Comparison of ENCODE assay signal across 2 cellular contexts in the genomic region with DNA sequence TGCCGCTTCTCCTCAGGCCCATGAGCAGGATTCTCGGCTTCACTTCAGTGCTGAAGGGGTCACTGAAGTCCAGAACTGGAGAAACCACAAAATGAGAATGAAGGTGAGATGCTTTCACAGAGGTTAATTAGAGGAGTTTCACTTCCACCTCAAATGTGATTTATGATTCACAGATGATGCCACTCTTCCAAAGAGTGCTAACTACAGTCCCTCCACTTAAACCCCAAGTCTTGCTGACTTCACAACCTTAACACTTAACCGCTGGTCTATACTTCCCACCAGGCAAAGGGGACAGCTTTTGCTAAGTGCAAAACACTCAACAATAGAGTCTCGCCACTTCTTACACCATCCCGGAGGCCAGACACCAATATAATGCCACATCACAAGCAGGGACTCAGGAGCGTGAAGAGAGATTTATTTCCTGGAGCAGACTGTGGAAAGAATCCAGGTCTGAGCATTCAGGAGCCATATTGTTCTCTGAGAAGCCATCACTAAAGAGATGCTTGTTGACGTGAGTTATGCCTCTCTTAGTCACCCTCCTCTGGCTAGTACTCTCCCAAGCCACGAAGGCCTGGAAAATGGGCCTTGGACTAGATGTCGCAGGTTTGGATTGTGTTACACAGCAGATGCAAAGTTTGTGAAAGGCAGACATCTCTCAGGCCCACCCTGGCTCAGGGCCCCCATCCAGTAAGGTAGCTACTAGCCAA.
TF ChIP-seq lines count a peak whose summit lies in the region.

No MANE protein-coding gene starts in this region.

TF ChIP-seq in H1, 55 proteins besides CTCF, POLR2A, EP300 and RAD21:
- TF ChIP-seq CTBP2 (IDR thresholded peaks at IDR 0.05; ENCODE audit: borderline replicate concordance, insufficient read depth, insufficient read length, low read length), result no peak
- TF ChIP-seq SP1 (IDR thresholded peaks at IDR 0.05; ENCODE audit: low read depth, low read length), result no peak
- TF ChIP-seq BACH1 (IDR thresholded peaks at IDR 0.05; ENCODE audit: low read length), result no peak
- TF ChIP-seq, protein P1, sequence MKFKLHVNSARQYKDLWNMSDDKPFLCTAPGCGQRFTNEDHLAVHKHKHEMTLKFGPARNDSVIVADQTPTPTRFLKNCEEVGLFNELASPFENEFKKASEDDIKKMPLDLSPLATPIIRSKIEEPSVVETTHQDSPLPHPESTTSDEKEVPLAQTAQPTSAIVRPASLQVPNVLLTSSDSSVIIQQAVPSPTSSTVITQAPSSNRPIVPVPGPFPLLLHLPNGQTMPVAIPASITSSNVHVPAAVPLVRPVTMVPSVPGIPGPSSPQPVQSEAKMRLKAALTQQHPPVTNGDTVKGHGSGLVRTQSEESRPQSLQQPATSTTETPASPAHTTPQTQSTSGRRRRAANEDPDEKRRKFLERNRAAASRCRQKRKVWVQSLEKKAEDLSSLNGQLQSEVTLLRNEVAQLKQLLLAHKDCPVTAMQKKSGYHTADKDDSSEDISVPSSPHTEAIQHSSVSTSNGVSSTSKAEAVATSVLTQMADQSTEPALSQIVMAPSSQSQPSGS (IDR thresholded peaks at IDR 0.05; ENCODE audit: low read length), result no peak
- no peak for TF ChIP-seq SIN3A (conservative IDR thresholded peaks at IDR 0.05 in 1 of 2, IDR thresholded peaks at IDR 0.05 in 1 of 2; ENCODE audit: low read depth in 1 of 2, low read length in 2 of 2)
- TF ChIP-seq BCL11A (IDR thresholded peaks at IDR 0.05; ENCODE audit: low read depth in 2 of 2, low read length in 2 of 2), result no peak
- TF ChIP-seq NANOG (IDR thresholded peaks at IDR 0.05; ENCODE audit: insufficient read depth, low read depth, low read length, poor library complexity, severe bottlenecking), result no peak
- no peak for TF ChIP-seq SIRT6 (IDR thresholded peaks at IDR 0.05; ENCODE audit: low read length)
- TF ChIP-seq RNF2 (IDR thresholded peaks at IDR 0.05; ENCODE audit: borderline replicate concordance, low read depth, low read length, missing control alignments, poor library complexity, severe bottlenecking), result no peak
- no peak for TF ChIP-seq CBX8 (IDR thresholded peaks at IDR 0.05; ENCODE audit: borderline replicate concordance, low read depth, low read length)
- no peak for TF ChIP-seq PHF8 (conservative IDR thresholded peaks at IDR 0.05; ENCODE audit: low read depth, low read length)
- no peak for TF ChIP-seq RFX5 (IDR thresholded peaks at IDR 0.05; ENCODE audit: borderline replicate concordance, low read depth, low read length)
- TF ChIP-seq KDM5A (IDR thresholded peaks at IDR 0.05; ENCODE audit: low read length), result no peak
- no peak for TF ChIP-seq SRF (IDR thresholded peaks at IDR 0.05; ENCODE audit: low read depth, low read length)
- no peak for TF ChIP-seq TAF7 (optimal IDR thresholded peaks at IDR 0.05; ENCODE audit: borderline replicate concordance, low read depth, low read length)

TF ChIP-seq in SK-N-SH treated with all-trans-retinoic acid at 6 μM for 48 hours, 23 proteins besides CTCF, POLR2A, EP300 and RAD21 (continued from another document):
- TF ChIP-seq ISL1 (CRISPR knock-in tag; IDR thresholded peaks at IDR 0.05), result no peak
- TF ChIP-seq ZNF565 (CRISPR knock-in tag; conservative IDR thresholded peaks at IDR 0.05; ENCODE audit: low read depth), result no peak
- TF ChIP-seq ZC3H10 (CRISPR knock-in tag; IDR thresholded peaks at IDR 0.05), result no peak
- no peak for TF ChIP-seq ESRRG (CRISPR knock-in tag; IDR thresholded peaks at IDR 0.05)
- TF ChIP-seq OSR1 (CRISPR knock-in tag; IDR thresholded peaks at IDR 0.05), result no peak
- TF ChIP-seq GLIS3 (CRISPR knock-in tag; IDR thresholded peaks at IDR 0.05), result no peak
- TF ChIP-seq ZNF70 (CRISPR knock-in tag; IDR thresholded peaks at IDR 0.05), result no peak
- TF ChIP-seq, protein P2, sequence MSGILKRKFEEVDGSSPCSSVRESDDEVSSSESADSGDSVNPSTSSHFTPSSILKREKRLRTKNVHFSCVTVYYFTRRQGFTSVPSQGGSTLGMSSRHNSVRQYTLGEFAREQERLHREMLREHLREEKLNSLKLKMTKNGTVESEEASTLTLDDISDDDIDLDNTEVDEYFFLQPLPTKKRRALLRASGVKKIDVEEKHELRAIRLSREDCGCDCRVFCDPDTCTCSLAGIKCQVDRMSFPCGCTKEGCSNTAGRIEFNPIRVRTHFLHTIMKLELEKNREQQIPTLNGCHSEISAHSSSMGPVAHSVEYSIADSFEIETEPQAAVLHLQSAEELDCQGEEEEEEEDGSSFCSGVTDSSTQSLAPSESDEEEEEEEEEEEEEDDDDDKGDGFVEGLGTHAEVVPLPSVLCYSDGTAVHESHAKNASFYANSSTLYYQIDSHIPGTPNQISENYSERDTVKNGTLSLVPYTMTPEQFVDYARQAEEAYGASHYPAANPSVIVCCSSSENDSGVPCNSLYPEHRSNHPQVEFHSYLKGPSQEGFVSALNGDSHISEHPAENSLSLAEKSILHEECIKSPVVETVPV (CRISPR knock-in tag; IDR thresholded peaks at IDR 0.05), result no peak
- TF ChIP-seq ARNTL (CRISPR knock-in tag; IDR thresholded peaks at IDR 0.05; ENCODE audit: borderline replicate concordance, low read depth), result no peak
- TF ChIP-seq, protein P3, sequence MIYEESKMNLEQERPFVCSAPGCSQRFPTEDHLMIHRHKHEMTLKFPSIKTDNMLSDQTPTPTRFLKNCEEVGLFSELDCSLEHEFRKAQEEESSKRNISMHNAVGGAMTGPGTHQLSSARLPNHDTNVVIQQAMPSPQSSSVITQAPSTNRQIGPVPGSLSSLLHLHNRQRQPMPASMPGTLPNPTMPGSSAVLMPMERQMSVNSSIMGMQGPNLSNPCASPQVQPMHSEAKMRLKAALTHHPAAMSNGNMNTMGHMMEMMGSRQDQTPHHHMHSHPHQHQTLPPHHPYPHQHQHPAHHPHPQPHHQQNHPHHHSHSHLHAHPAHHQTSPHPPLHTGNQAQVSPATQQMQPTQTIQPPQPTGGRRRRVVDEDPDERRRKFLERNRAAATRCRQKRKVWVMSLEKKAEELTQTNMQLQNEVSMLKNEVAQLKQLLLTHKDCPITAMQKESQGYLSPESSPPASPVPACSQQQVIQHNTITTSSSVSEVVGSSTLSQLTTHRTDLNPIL (CRISPR knock-in tag; IDR thresholded peaks at IDR 0.05; ENCODE audit: low read depth), result no peak
- no peak for TF ChIP-seq RARB (CRISPR knock-in tag; IDR thresholded peaks at IDR 0.05)
- no peak for TF ChIP-seq BACH2 (CRISPR knock-in tag; IDR thresholded peaks at IDR 0.05; ENCODE audit: borderline replicate concordance)
- TF ChIP-seq ZFP3 (CRISPR knock-in tag; IDR thresholded peaks at IDR 0.05), result no peak
- no peak for TF ChIP-seq CSDC2 (CRISPR knock-in tag; IDR thresholded peaks at IDR 0.05)
- no peak for TF ChIP-seq TOX (CRISPR knock-in tag; IDR thresholded peaks at IDR 0.05; ENCODE audit: borderline replicate concordance)
- no peak for TF ChIP-seq TCF4 (CRISPR knock-in tag; IDR thresholded peaks at IDR 0.05; ENCODE audit: borderline replicate concordance)
